In genomic region chr10:80662429-80663211, GRCh38 we compare ENCODE assay signal across 8 cellular contexts.
A peak's percentile ranks its signal among the peaks of the same experiment; 100 is the strongest.
DNase-seq lines count a peak whose midpoint lies in the region; ATAC-seq and TF ChIP-seq lines count a peak whose summit lies in the region.

No MANE protein-coding gene starts in this region.

- in situ Hi-C loops in GM13977 (cut with MboI; ENCODE audit: low pct_unique_long_range_greater_than_20kb, low sequenced_read_pairs, unreplicated experiment): no loop called here

- intact Hi-C loops in left colon (cut with DNase I, micrococcal nuclease): loop anchor here in 1 of 2 donors (10.0 kb wide), 1 partner anchor 262 kb away; no protein-coding TSS in a partner anchor

- peak overlapping the region; percentile 62 for H3K4me3 ChIP-seq in coronary artery

- ATAC-seq in HG02981 (IDR thresholded peaks at IDR 0.05; ENCODE audit: unreplicated experiment): peak; percentile 54
- ATAC-seq in left colon: peak; percentile 91

- peak overlapping the region; percentile 21 to 79 for H3K27ac ChIP-seq in coronary artery

- DNase-seq in 8988T (peak; percentile 70), GM13977 (ENCODE audit: low spot score) (peak; percentile 64), NCI-H2171 (lab: John Stamatoyannopoulos, UW) (peak; percentile 28), coronary artery (ENCODE audit: low spot score) (peak; percentile 79), left colon (peak; percentile 69 to 84)
- peak; percentile 83 for DNase-seq in activated CD4-positive, alpha-beta T cell treated with anti-CD3 and anti-CD28 coated beads for 48 hours
- peak; percentile 62 for DNase-seq in stimulated activated CD4-positive, alpha-beta T cell treated with anti-CD3 and anti-CD28 coated beads, Interleukin-1b, Interleukin-23, amount 100 ng/mL, for 48 hours

- peak; percentile 91 for TF ChIP-seq CTCF in GM13977 (IDR thresholded peaks at IDR 0.05; ENCODE audit: extremely low read depth, insufficient read depth, missing control alignments)
- peak; percentile 67 for TF ChIP-seq CTCF in coronary artery (IDR thresholded peaks at IDR 0.05)

Comparison
In these comparisons a context has a peak if more than half of its experiments do, and no peak if none do; other contexts are left out.
1. Peak in every context shown above with its lines: DNase-seq, ATAC-seq, H3K4me3 ChIP-seq and H3K27ac ChIP-seq.
2. DNase-seq: peak in every context shown above with its lines; median percentile 83 in activated CD4-positive, alpha-beta T cell treated with anti-CD3 and anti-CD28 coated beads for 48 hours; 79 in coronary artery; 76 in left colon; 70 in 8988T; 64 in GM13977; 62 in stimulated activated CD4-positive, alpha-beta T cell treated with anti-CD3 and anti-CD28 coated beads, Interleukin-1b, Interleukin-23, amount 100 ng/mL, for 48 hours; 28 in NCI-H2171.